21 cellular contexts compared by ENCODE assay signal in the genomic region with DNA sequence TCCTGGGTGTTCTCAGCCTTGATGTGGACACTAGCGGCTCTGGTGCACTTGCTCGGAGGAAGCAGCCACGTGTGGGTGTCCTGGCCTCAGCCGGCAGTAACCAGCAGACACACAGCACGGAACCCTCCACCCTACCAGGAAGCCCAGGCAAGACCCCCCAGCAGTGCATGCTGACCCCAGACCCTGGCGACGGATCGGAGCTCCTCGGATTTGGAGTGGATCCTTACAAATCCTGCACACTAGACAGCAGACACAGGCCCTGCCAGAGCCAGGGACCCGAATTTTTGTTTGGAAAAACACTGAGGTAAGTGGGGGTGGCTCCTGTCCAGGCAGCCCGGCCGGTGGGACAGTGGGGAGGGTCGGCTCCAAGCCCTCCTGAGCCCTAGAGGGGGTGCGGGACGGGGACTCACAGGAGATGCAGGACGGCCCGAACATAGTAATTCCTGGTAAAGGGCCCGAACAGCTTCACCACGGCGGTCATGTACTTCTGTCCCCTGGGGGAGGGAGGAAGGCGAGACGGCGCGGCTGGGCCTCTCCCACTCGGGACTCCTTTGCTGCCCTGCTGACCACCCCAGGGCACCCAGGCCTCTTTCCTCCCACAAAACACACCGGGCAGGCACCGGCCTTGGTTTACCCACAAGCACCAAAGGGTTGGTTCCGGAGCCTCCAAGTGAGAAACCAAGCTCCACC. TPM values are rescaled to one million over a fixed set of nuclear protein-coding genes. Genes with fewer than 3 reads are reported as not detected.
A peak's percentile ranks its signal among the peaks of the same experiment; 100 is the strongest.
DNase-seq lines count a peak whose midpoint lies in the region; ATAC-seq, FAIRE-seq and TF ChIP-seq lines count a peak whose summit lies in the region.
"Had no signal": no experiment of that assay in that cellular context is flagged by ENCODE, and none has a peak within 500 bp of the region (broad histone marks: within the 10 kb centered on the region; RNA-seq: fewer than 3 reads in every experiment).

No MANE protein-coding gene starts in this region.

- WGBS in HepG2 (ENCODE audit: low lambda C conversion rate): 95% methylated on average over 22 of the region's 28 CpGs
- WGBS in spleen, 5 donors: 86 to 94% (median 92%) methylated on average over 19 to 28 of the region's 28 CpGs

- CTCF ChIA-PET in HepG2 (lab: Yijun Ruan, JAX; ENCODE audit: low intra/inter-chr PET ratio, low total read pairs): no interaction called here

- TF ChIP-seq RAD21 in HepG2 (CRISPR knock-in tag; IDR thresholded peaks at IDR 0.05): no peak

- H3K36me3 ChIP-seq in RWPE2 (ENCODE audit: low read depth) (peaks cover 3% of the 10 kb centered on the region), HepG2 (replicated peaks in 1 of 2; ENCODE audit: control insufficient read depth in 1 of 2, insufficient read depth in 2 of 2, low read length in 2 of 2) (peaks cover 0 to 5% of the 10 kb centered on the region in 2 experiments; a peak in 2 of 5 replicates), spleen (peaks cover 0 to 81% (median 48%) of the 10 kb centered on the region in 6 donors)

- no peak overlapping the region for H2AFZ ChIP-seq in HepG2 (ENCODE audit: low read length)

- TF ChIP-seq EP300 in HepG2 (IDR thresholded peaks at IDR 0.05; ENCODE audit: low read depth in 2 of 2, low read length in 2 of 2) (no peak), HepG2 (CRISPR knock-in tag; IDR thresholded peaks at IDR 0.05; ENCODE audit: borderline replicate concordance) (no peak)

- no peak for DNase-seq in activated T-cell treated with anti-CD3 and anti-CD28 coated beads, Interleukin-2, amount 50 U/mL, for 24 hours
- no peak for DNase-seq in activated T-cell treated with anti-CD3 and anti-CD28 coated beads, Interleukin-2, amount 50 U/mL, for 4 hours
- DNase-seq in RWPE2 (ENCODE audit: low spot score): peak; percentile 70
- DNase-seq in HepG2 (ENCODE audit: low spot score): no peak
- DNase-seq in spleen: peak; percentile 72
- no peak for DNase-seq in glomerular visceral epithelial cell (ENCODE audit: extremely low spot score)
- no peak for DNase-seq in NCI-H187 treated with DMSO at 0.1 percent for 48 hours (lab: John Stamatoyannopoulos, UW)
- no peak for DNase-seq in activated effector memory CD4-positive, alpha-beta T cell treated with anti-CD3 and anti-CD28 coated beads, Interleukin-2, amount 50 U/mL, for 16 hours
- DNase-seq: 8988T, COR-L47, EL, H9, MV-4-11, NCI-H1417, NCI-H1930, NCI-H510A, NCI-H774, PC-3 had no signal

- H3K27ac ChIP-seq in RWPE2 (ENCODE audit: poor library complexity, severe bottlenecking) (no peak overlapping the region), HepG2 (ENCODE audit: extremely low read length, insufficient read depth, low read length) (no peak overlapping the region), spleen (peak overlapping the region in 2 of 8 donors; percentile 97 to 98)
- H3K27ac ChIP-seq: C4-2B had no signal

- no peak overlapping the region for H3K9ac ChIP-seq in HepG2 (ENCODE audit: insufficient read depth, low read depth, low read length)

- no peak for FAIRE-seq in HepG2 (lab: Jason Lieb, UNC)

- BruUV-seq in HepG2 (replicated peaks; lab: Mats Ljungman, UMichigan): no TSS peak

- no peak; a peak in 1 of 4 replicates for TF ChIP-seq POLR2A in HepG2 (IDR thresholded peaks at IDR 0.05; ENCODE audit: insufficient read depth in 1 of 2, low read depth in 2 of 2, low read length in 2 of 2)
- TF ChIP-seq POLR2A in spleen (IDR thresholded peaks at IDR 0.05): no peak

- no peak overlapping the region for H3K4me3 ChIP-seq in RWPE2 (ENCODE audit: severe bottlenecking)
- no peak overlapping the region for H3K4me3 ChIP-seq in HepG2 (replicated peaks in 1 of 3; ENCODE audit: insufficient read depth in 1 of 3, low read depth in 2 of 3, low read length in 3 of 3)
- H3K4me3 ChIP-seq in spleen: no peak overlapping the region

- H3K9me3 Mint-ChIP-seq in activated T-cell treated with anti-CD3 and anti-CD28 coated beads, Interleukin-2, amount 50 U/mL, for 24 hours: no peaks in the 10 kb centered on the region
- H3K9me3 Mint-ChIP-seq in activated T-cell treated with anti-CD3 and anti-CD28 coated beads, Interleukin-2, amount 50 U/mL, for 4 hours: no peaks in the 10 kb centered on the region
- H3K9me3 Mint-ChIP-seq: H9 had no signal

- no peaks in the 10 kb centered on the region for H3K4me1 ChIP-seq in RWPE2 (ENCODE audit: insufficient read depth, poor library complexity, severe bottlenecking)
- peaks cover 15% of the 10 kb centered on the region for H3K4me1 ChIP-seq in HepG2 (ENCODE audit: insufficient read depth, low read length)
- peaks cover 23 to 97% (median 60%) of the 10 kb centered on the region in 6 donors for H3K4me1 ChIP-seq in spleen

- POLR2A ChIA-PET in HepG2 (lab: Yijun Ruan, JAX): interaction anchor here (1.2 kb wide), 1 partner anchor 17 kb away, joined by 3 read pairs; a partner anchor contains a TSS

- H3K27me3 ChIP-seq in RWPE2 (ENCODE audit: insufficient read depth, poor library complexity, severe bottlenecking) (no peaks in the 10 kb centered on the region), HepG2 (ENCODE audit: control insufficient read depth in 1 of 2, insufficient read depth in 2 of 2, low read length in 2 of 2) (no peaks in the 10 kb centered on the region), spleen (replicated peaks in 1 of 7) (no peaks in the 10 kb centered on the region)

- H3K4me1 Mint-ChIP-seq in activated T-cell treated with anti-CD3 and anti-CD28 coated beads, Interleukin-2, amount 50 U/mL, for 24 hours (ENCODE audit: low read depth): peaks cover 23% of the 10 kb centered on the region
- peaks cover 17% of the 10 kb centered on the region for H3K4me1 Mint-ChIP-seq in activated T-cell treated with anti-CD3 and anti-CD28 coated beads, Interleukin-2, amount 50 U/mL, for 4 hours (ENCODE audit: low read depth)

- peaks cover 47% of the 10 kb centered on the region for H3K36me3 Mint-ChIP-seq in activated T-cell treated with anti-CD3 and anti-CD28 coated beads, Interleukin-2, amount 50 U/mL, for 24 hours (ENCODE audit: low read depth)
- peaks cover 2% of the 10 kb centered on the region for H3K36me3 Mint-ChIP-seq in activated T-cell treated with anti-CD3 and anti-CD28 coated beads, Interleukin-2, amount 50 U/mL, for 4 hours (ENCODE audit: insufficient read depth)

- H3K4me2 ChIP-seq in HepG2 (ENCODE audit: low read depth, low read length): no peak overlapping the region

- peak overlapping the region; percentile 69 for H3K27ac Mint-ChIP-seq in activated T-cell treated with anti-CD3 and anti-CD28 coated beads, Interleukin-2, amount 50 U/mL, for 24 hours

- no peak overlapping the region for H3K4me3 Mint-ChIP-seq in activated T-cell treated with anti-CD3 and anti-CD28 coated beads, Interleukin-2, amount 50 U/mL, for 24 hours
- H3K4me3 Mint-ChIP-seq in activated T-cell treated with anti-CD3 and anti-CD28 coated beads, Interleukin-2, amount 50 U/mL, for 4 hours: no peak overlapping the region
- H3K4me3 Mint-ChIP-seq: H9 had no signal

- H3K9me3 ChIP-seq in RWPE2 (ENCODE audit: severe bottlenecking) (no peaks in the 10 kb centered on the region), HepG2 (ENCODE audit: low read length) (no peaks in the 10 kb centered on the region), spleen (no peaks in the 10 kb centered on the region)

- H3K27me3 Mint-ChIP-seq in activated T-cell treated with anti-CD3 and anti-CD28 coated beads, Interleukin-2, amount 50 U/mL, for 24 hours: no peaks in the 10 kb centered on the region
- no peaks in the 10 kb centered on the region for H3K27me3 Mint-ChIP-seq in activated T-cell treated with anti-CD3 and anti-CD28 coated beads, Interleukin-2, amount 50 U/mL, for 4 hours (ENCODE audit: low read depth)

- TF ChIP-seq CTCF in RWPE2 (IDR thresholded peaks at IDR 0.05; ENCODE audit: poor library complexity, severe bottlenecking): no peak
- no peak for TF ChIP-seq CTCF in HepG2 (CRISPR knock-in tag; IDR thresholded peaks at IDR 0.05)
- TF ChIP-seq CTCF in spleen (IDR thresholded peaks at IDR 0.05 in 8 of 11, conservative IDR thresholded peaks at IDR 0.05 in 3 of 11): no peak

- H4K20me1 ChIP-seq in HepG2 (ENCODE audit: insufficient read depth, low read length): peaks cover 18% of the 10 kb centered on the region; the same call in 1 of the 2 replicates

- intact Hi-C loops in HepG2 (cut with micrococcal nuclease; ENCODE audit: unreplicated experiment): no loop called here
- intact Hi-C loops in spleen (cut with DNase I; ENCODE audit: low total_unique reads): no loop called here

- ATAC-seq in activated T-cell treated with anti-CD3 and anti-CD28 coated beads, Interleukin-2, amount 50 U/mL, for 4 hours: no peak
- ATAC-seq in RWPE2 (ENCODE audit: low read depth): no peak
- ATAC-seq in HepG2: no peak
- ATAC-seq: PC-3 had no signal

- peaks cover 18% of the 10 kb centered on the region for H3K79me2 ChIP-seq in HepG2 (ENCODE audit: insufficient read depth, low read length)

- in situ Hi-C loops in HepG2 (cut with HindIII; ENCODE audit: extremely low pct_ligation_motif_present, low pct_unique_long_range_greater_than_20kb): no loop called here

RNA-seq across cellular contexts. Expression of a gene that starts 4.4 kb away (rescaled TPM):
- 100 to 1,000 TPM; 110 to 147 (median 117) TPM for total RNA-seq in activated T-cell treated with anti-CD3 and anti-CD28 coated beads, Interleukin-2, amount 50 U/mL, for 4 hours
- total RNA-seq in HepG2 (2016; rRNA removed; fragmentation: Illumina TruSeq; extraction: Trizol): 84.2 and 250 TPM in 2 replicates
- total RNA-seq in HepG2 (2016; cell fraction: cytosol; rRNA removed; fragmentation: Illumina TruSeq; extraction: Trizol; ENCODE audit: low read depth): 92.1 and 114 TPM in 2 replicates
- 90.4 and 246 TPM in 2 replicates for total RNA-seq in HepG2 (2016; cell fraction: insoluble cytoplasmic fraction; rRNA removed; fragmentation: Illumina TruSeq; extraction: Trizol)
- total RNA-seq in HepG2 (2016; cell fraction: membrane; rRNA removed; fragmentation: Illumina TruSeq; extraction: Trizol): 55.3 and 74.3 TPM in 2 replicates
- total RNA-seq in HepG2 (2016; cell fraction: nucleus; rRNA removed; fragmentation: Illumina TruSeq; extraction: Trizol): 170 and 197 TPM in 2 replicates
- 196 and 258 TPM in 2 replicates for polyA plus RNA-seq in HepG2 (2011; rRNA removed)
- 338 and 484 TPM in 2 replicates for polyA plus RNA-seq in HepG2 (2011; cell fraction: cytosol; rRNA removed)
- 620 and 660 TPM in 2 replicates for polyA plus RNA-seq in HepG2 (2011; cell fraction: nucleus; rRNA removed)
- polyA plus RNA-seq in HepG2 (2012): 207 and 213 TPM in 2 replicates
- polyA plus RNA-seq in HepG2 (2016; cell fraction: cytosol; fragmentation: Illumina TruSeq; extraction: Trizol; ENCODE audit: low read depth): 111 and 128 TPM in 2 replicates
- polyA plus RNA-seq in HepG2 (2016; cell fraction: insoluble cytoplasmic fraction; fragmentation: Illumina TruSeq; extraction: Trizol; ENCODE audit: low read depth): 97.6 and 108 TPM in 2 replicates
- polyA plus RNA-seq in HepG2 (2016; cell fraction: membrane; fragmentation: Illumina TruSeq; extraction: Trizol; ENCODE audit: low read depth): 58.9 and 66.6 TPM in 2 replicates
- 462 and 471 TPM in 2 replicates for polyA plus RNA-seq in HepG2 (2016; cell fraction: nucleus; fragmentation: Illumina TruSeq; extraction: Trizol; ENCODE audit: insufficient read depth, low read depth)
- polyA minus RNA-seq in HepG2 (2011; rRNA and poly(A)+ RNA removed; ENCODE audit: low replicate concordance): 170 and 432 TPM in 2 replicates
- 173 and 183 TPM in 2 replicates for polyA minus RNA-seq in HepG2 (2011; cell fraction: cytosol; rRNA and poly(A)+ RNA removed)
- 79.1 and 82.6 TPM in 2 replicates for polyA minus RNA-seq in HepG2 (2011; cell fraction: nucleus; rRNA and poly(A)+ RNA removed)
- 100 to 1,000 TPM; 557 to 820 (median 628) TPM for total RNA-seq in spleen
- 100 to 1,000 TPM; 649 to 925 (median 917) TPM for polyA plus RNA-seq in spleen
- total RNA-seq: PC-3 had no signal

RNA-seq across cellular contexts. Expression of a gene that starts 8.1 kb away (rescaled TPM):
- not detected for total RNA-seq in activated T-cell treated with anti-CD3 and anti-CD28 coated beads, Interleukin-2, amount 50 U/mL, for 4 hours
- total RNA-seq in HepG2 (2016; rRNA removed; fragmentation: Illumina TruSeq; extraction: Trizol) (not detected in 2 replicates), spleen (1 to 10 TPM in 1 of 7 donors, under 1 TPM in 1, not detected in 5; 0.82 to 1.2 TPM)
- not detected in 2 replicates for total RNA-seq in HepG2 (2016; cell fraction: cytosol; rRNA removed; fragmentation: Illumina TruSeq; extraction: Trizol; ENCODE audit: low read depth)
- total RNA-seq in HepG2 (2016; cell fraction: insoluble cytoplasmic fraction; rRNA removed; fragmentation: Illumina TruSeq; extraction: Trizol): not detected in 2 replicates
- total RNA-seq in HepG2 (2016; cell fraction: membrane; rRNA removed; fragmentation: Illumina TruSeq; extraction: Trizol): not detected in 2 replicates
- not detected in 2 replicates for total RNA-seq in HepG2 (2016; cell fraction: nucleus; rRNA removed; fragmentation: Illumina TruSeq; extraction: Trizol)
- polyA plus RNA-seq in HepG2 (2011; rRNA removed) (not detected in 2 replicates), spleen (under 1 TPM; 0.39 to 0.64 (median 0.47) TPM)
- not detected in 2 replicates for polyA plus RNA-seq in HepG2 (2011; cell fraction: cytosol; rRNA removed)
- polyA plus RNA-seq in HepG2 (2011; cell fraction: nucleus; rRNA removed): not detected in 2 replicates
- not detected in 2 replicates for polyA plus RNA-seq in HepG2 (2012)
- not detected in 2 replicates for polyA plus RNA-seq in HepG2 (2016; cell fraction: cytosol; fragmentation: Illumina TruSeq; extraction: Trizol; ENCODE audit: low read depth)
- not detected in 2 replicates for polyA plus RNA-seq in HepG2 (2016; cell fraction: insoluble cytoplasmic fraction; fragmentation: Illumina TruSeq; extraction: Trizol; ENCODE audit: low read depth)
- not detected in 2 replicates for polyA plus RNA-seq in HepG2 (2016; cell fraction: membrane; fragmentation: Illumina TruSeq; extraction: Trizol; ENCODE audit: low read depth)
- not detected in 2 replicates for polyA plus RNA-seq in HepG2 (2016; cell fraction: nucleus; fragmentation: Illumina TruSeq; extraction: Trizol; ENCODE audit: insufficient read depth, low read depth)
- not detected in 2 replicates for polyA minus RNA-seq in HepG2 (2011; rRNA and poly(A)+ RNA removed; ENCODE audit: low replicate concordance)
- not detected in 2 replicates for polyA minus RNA-seq in HepG2 (2011; cell fraction: cytosol; rRNA and poly(A)+ RNA removed)
- polyA minus RNA-seq in HepG2 (2011; cell fraction: nucleus; rRNA and poly(A)+ RNA removed): not detected in 2 replicates
- total RNA-seq: HT1080, PC-3, SK-MEL-5 had no signal

RNA-seq across cellular contexts. Expression of a gene that starts 16.4 kb away (rescaled TPM):
- total RNA-seq in activated T-cell treated with anti-CD3 and anti-CD28 coated beads, Interleukin-2, amount 50 U/mL, for 4 hours: 10 to 100 TPM; 39.0 to 49.2 (median 44.4) TPM
- total RNA-seq in HepG2 (2016; rRNA removed; fragmentation: Illumina TruSeq; extraction: Trizol) (128 and 187 TPM in 2 replicates), spleen (10 to 100 TPM; 24.1 to 49.3 (median 35.1) TPM)
- total RNA-seq in HepG2 (2016; cell fraction: cytosol; rRNA removed; fragmentation: Illumina TruSeq; extraction: Trizol; ENCODE audit: low read depth): 86.8 and 92.1 TPM in 2 replicates
- total RNA-seq in HepG2 (2016; cell fraction: insoluble cytoplasmic fraction; rRNA removed; fragmentation: Illumina TruSeq; extraction: Trizol): 110 and 194 TPM in 2 replicates
- total RNA-seq in HepG2 (2016; cell fraction: membrane; rRNA removed; fragmentation: Illumina TruSeq; extraction: Trizol): 93.3 and 93.5 TPM in 2 replicates
- total RNA-seq in HepG2 (2016; cell fraction: nucleus; rRNA removed; fragmentation: Illumina TruSeq; extraction: Trizol): 150 and 173 TPM in 2 replicates
- polyA plus RNA-seq in HepG2 (2011; rRNA removed) (28.1 and 68.9 TPM in 2 replicates), spleen (10 to 100 TPM; 35.1 to 74.9 (median 57.3) TPM)
- polyA plus RNA-seq in HepG2 (2011; cell fraction: cytosol; rRNA removed): 33.1 and 34.9 TPM in 2 replicates
- 340 and 407 TPM in 2 replicates for polyA plus RNA-seq in HepG2 (2011; cell fraction: nucleus; rRNA removed)
- polyA plus RNA-seq in HepG2 (2012): 81.3 and 104 TPM in 2 replicates
- 49.5 and 55.8 TPM in 2 replicates for polyA plus RNA-seq in HepG2 (2016; cell fraction: cytosol; fragmentation: Illumina TruSeq; extraction: Trizol; ENCODE audit: low read depth)
- 117 and 128 TPM in 2 replicates for polyA plus RNA-seq in HepG2 (2016; cell fraction: insoluble cytoplasmic fraction; fragmentation: Illumina TruSeq; extraction: Trizol; ENCODE audit: low read depth)
- polyA plus RNA-seq in HepG2 (2016; cell fraction: membrane; fragmentation: Illumina TruSeq; extraction: Trizol; ENCODE audit: low read depth): 64.4 TPM in 2 replicates
- 435 and 459 TPM in 2 replicates for polyA plus RNA-seq in HepG2 (2016; cell fraction: nucleus; fragmentation: Illumina TruSeq; extraction: Trizol; ENCODE audit: insufficient read depth, low read depth)
- 8.9 and 43.8 TPM in 2 replicates for polyA minus RNA-seq in HepG2 (2011; rRNA and poly(A)+ RNA removed; ENCODE audit: low replicate concordance)
- polyA minus RNA-seq in HepG2 (2011; cell fraction: cytosol; rRNA and poly(A)+ RNA removed): 24.2 and 37.5 TPM in 2 replicates
- polyA minus RNA-seq in HepG2 (2011; cell fraction: nucleus; rRNA and poly(A)+ RNA removed): 34.4 and 55.3 TPM in 2 replicates

RNA-seq across cellular contexts. Expression of a gene that starts 39.8 kb away (rescaled TPM):
- 1 to 10 TPM in 2 of 3 donors, under 1 TPM in 1; 0.90 to 1.3 (median 1.2) TPM for total RNA-seq in activated T-cell treated with anti-CD3 and anti-CD28 coated beads, Interleukin-2, amount 50 U/mL, for 4 hours
- total RNA-seq in HepG2 (2016; rRNA removed; fragmentation: Illumina TruSeq; extraction: Trizol): 0.09 and 0.18 TPM in 2 replicates
- not detected in 2 replicates for total RNA-seq in HepG2 (2016; cell fraction: cytosol; rRNA removed; fragmentation: Illumina TruSeq; extraction: Trizol; ENCODE audit: low read depth)
- total RNA-seq in HepG2 (2016; cell fraction: insoluble cytoplasmic fraction; rRNA removed; fragmentation: Illumina TruSeq; extraction: Trizol): 0.13 and 0.17 TPM in 2 replicates
- 0.12 TPM in 1 of 2 replicates, not detected in the other for total RNA-seq in HepG2 (2016; cell fraction: membrane; rRNA removed; fragmentation: Illumina TruSeq; extraction: Trizol)
- not detected in 2 replicates for total RNA-seq in HepG2 (2016; cell fraction: nucleus; rRNA removed; fragmentation: Illumina TruSeq; extraction: Trizol)
- 0.18 and 0.40 TPM in 2 replicates for polyA plus RNA-seq in HepG2 (2011; rRNA removed)
- 0.18 and 0.44 TPM in 2 replicates for polyA plus RNA-seq in HepG2 (2011; cell fraction: cytosol; rRNA removed)
- polyA plus RNA-seq in HepG2 (2011; cell fraction: nucleus; rRNA removed): 0.35 and 0.64 TPM in 2 replicates
- polyA plus RNA-seq in HepG2 (2012): 0.40 and 0.47 TPM in 2 replicates
- 0.08 TPM in 1 of 2 replicates, not detected in the other for polyA plus RNA-seq in HepG2 (2016; cell fraction: cytosol; fragmentation: Illumina TruSeq; extraction: Trizol; ENCODE audit: low read depth)
- 0.26 TPM in 1 of 2 replicates, not detected in the other for polyA plus RNA-seq in HepG2 (2016; cell fraction: insoluble cytoplasmic fraction; fragmentation: Illumina TruSeq; extraction: Trizol; ENCODE audit: low read depth)
- 0.15 and 0.21 TPM in 2 replicates for polyA plus RNA-seq in HepG2 (2016; cell fraction: membrane; fragmentation: Illumina TruSeq; extraction: Trizol; ENCODE audit: low read depth)
- 0.27 TPM in 1 of 2 replicates, not detected in the other for polyA plus RNA-seq in HepG2 (2016; cell fraction: nucleus; fragmentation: Illumina TruSeq; extraction: Trizol; ENCODE audit: insufficient read depth, low read depth)
- 0.84 TPM in 1 of 2 replicates, not detected in the other for polyA minus RNA-seq in HepG2 (2011; rRNA and poly(A)+ RNA removed; ENCODE audit: low replicate concordance)
- not detected in 2 replicates for polyA minus RNA-seq in HepG2 (2011; cell fraction: cytosol; rRNA and poly(A)+ RNA removed)
- polyA minus RNA-seq in HepG2 (2011; cell fraction: nucleus; rRNA and poly(A)+ RNA removed): not detected in 2 replicates
- 1 to 10 TPM; 4.8 to 7.6 (median 6.0) TPM for total RNA-seq in spleen
- 1 to 10 TPM; 5.6 to 7.8 (median 7.1) TPM for polyA plus RNA-seq in spleen
- total RNA-seq: SK-MEL-5 had no signal

RNA-seq across cellular contexts. Expression of a gene that starts 59.7 kb away (rescaled TPM):
- total RNA-seq in activated T-cell treated with anti-CD3 and anti-CD28 coated beads, Interleukin-2, amount 50 U/mL, for 4 hours: 10 to 100 TPM; 28.0 to 45.7 (median 30.6) TPM
- 15.1 and 23.0 TPM in 2 replicates for total RNA-seq in HepG2 (2016; rRNA removed; fragmentation: Illumina TruSeq; extraction: Trizol)
- total RNA-seq in HepG2 (2016; cell fraction: cytosol; rRNA removed; fragmentation: Illumina TruSeq; extraction: Trizol; ENCODE audit: low read depth): 36.0 and 37.2 TPM in 2 replicates
- total RNA-seq in HepG2 (2016; cell fraction: insoluble cytoplasmic fraction; rRNA removed; fragmentation: Illumina TruSeq; extraction: Trizol): 17.3 and 23.3 TPM in 2 replicates
- total RNA-seq in HepG2 (2016; cell fraction: membrane; rRNA removed; fragmentation: Illumina TruSeq; extraction: Trizol): 41.6 and 45.9 TPM in 2 replicates
- total RNA-seq in HepG2 (2016; cell fraction: nucleus; rRNA removed; fragmentation: Illumina TruSeq; extraction: Trizol): 14.0 and 14.1 TPM in 2 replicates
- 21.4 and 26.2 TPM in 2 replicates for polyA plus RNA-seq in HepG2 (2011; rRNA removed)
- polyA plus RNA-seq in HepG2 (2011; cell fraction: cytosol; rRNA removed): 14.8 and 24.4 TPM in 2 replicates
- polyA plus RNA-seq in HepG2 (2011; cell fraction: nucleus; rRNA removed): 83.8 and 91.3 TPM in 2 replicates
- 12.2 and 16.1 TPM in 2 replicates for polyA plus RNA-seq in HepG2 (2012)
- polyA plus RNA-seq in HepG2 (2016; cell fraction: cytosol; fragmentation: Illumina TruSeq; extraction: Trizol; ENCODE audit: low read depth): 22.9 and 25.4 TPM in 2 replicates
- 19.2 and 20.2 TPM in 2 replicates for polyA plus RNA-seq in HepG2 (2016; cell fraction: insoluble cytoplasmic fraction; fragmentation: Illumina TruSeq; extraction: Trizol; ENCODE audit: low read depth)
- 32.0 and 34.1 TPM in 2 replicates for polyA plus RNA-seq in HepG2 (2016; cell fraction: membrane; fragmentation: Illumina TruSeq; extraction: Trizol; ENCODE audit: low read depth)
- polyA plus RNA-seq in HepG2 (2016; cell fraction: nucleus; fragmentation: Illumina TruSeq; extraction: Trizol; ENCODE audit: insufficient read depth, low read depth): 36.7 and 43.4 TPM in 2 replicates
- 11.5 and 25.6 TPM in 2 replicates for polyA minus RNA-seq in HepG2 (2011; rRNA and poly(A)+ RNA removed; ENCODE audit: low replicate concordance)
- 12.9 and 17.8 TPM in 2 replicates for polyA minus RNA-seq in HepG2 (2011; cell fraction: cytosol; rRNA and poly(A)+ RNA removed)
- 14.2 and 18.7 TPM in 2 replicates for polyA minus RNA-seq in HepG2 (2011; cell fraction: nucleus; rRNA and poly(A)+ RNA removed)
- total RNA-seq in spleen: 100 to 1,000 TPM in 3 of 7 donors, 10 to 100 TPM in 4; 63.7 to 135 (median 99.1) TPM
- polyA plus RNA-seq in spleen: 100 to 1,000 TPM in 1 of 3 donors, 10 to 100 TPM in 2; 55.7 to 132 (median 75.1) TPM

Comparison
In these comparisons a context has a peak if more than half of its experiments do, and no peak if none do; other contexts are left out.
1. DNase-seq: peak in RWPE2 (single experiment) and spleen (single experiment); none in activated T-cell treated with anti-CD3 and anti-CD28 coated beads, Interleukin-2, amount 50 U/mL, for 24 hours (single experiment), activated T-cell treated with anti-CD3 and anti-CD28 coated beads, Interleukin-2, amount 50 U/mL, for 4 hours (single experiment), HepG2 (single experiment), glomerular visceral epithelial cell (single experiment), NCI-H187 treated with DMSO at 0.1 percent for 48 hours (single experiment) and activated effector memory CD4-positive, alpha-beta T cell treated with anti-CD3 and anti-CD28 coated beads, Interleukin-2, amount 50 U/mL, for 16 hours (single experiment).